Comparison of ENCODE assay signal across 12 cellular contexts in genomic region chr10:74081918-74082317, GRCh38.
DNase-seq lines count a peak whose midpoint lies in the region; ATAC-seq, FAIRE-seq and TF ChIP-seq lines count a peak whose summit lies in the region.
"Had no signal": no experiment of that assay in that cellular context is flagged by ENCODE, and none has a peak within 500 bp of the region (broad histone marks: within the 10 kb centered on the region; RNA-seq: fewer than 3 reads in every experiment).

No MANE protein-coding gene starts in this region.

- no peaks in the 10 kb centered on the region for H3K9me3 ChIP-seq in right cardiac atrium (ENCODE audit: control insufficient read depth, low read length)
- no peaks in the 10 kb centered on the region for H3K9me3 ChIP-seq in astrocyte (ENCODE audit: insufficient read depth, low read depth, low read length)
- no peaks in the 10 kb centered on the region for H3K9me3 ChIP-seq in mesenchymal stem cell (ENCODE audit: control insufficient read depth, low read length)
- H3K9me3 ChIP-seq in upper lobe of right lung, result no peaks in the 10 kb centered on the region
- H3K9me3 ChIP-seq: Caco-2, SJSA1 had no signal

- intact Hi-C loops in left ventricle myocardium superior (cut with micrococcal nuclease) (loop anchor here (10.0 kb wide), 1 partner anchor 197 kb away; no protein-coding TSS in a partner anchor), right cardiac atrium (cut with DNase I) (loop anchor here (2.0 to 10.0 kb wide), 3 partner anchors 85 to 197 kb away; partner anchors contain the start of gene VCL (in 2 of the 4)), upper lobe of right lung (cut with DNase I) (no loop called here)

- WGBS in right cardiac atrium, result 18% methylated on average over 1 of the region's 1 CpG
- WGBS in mesenchymal stem cell, result 84% methylated on average over 1 of the region's 1 CpG

- H3K14ac ChIP-seq in mesenchymal stem cell (ENCODE audit: low read length in 2 of 2), result no peak overlapping the region

- peaks cover 4% of the 10 kb centered on the region for H3K79me1 ChIP-seq in mesenchymal stem cell (replicated peaks; ENCODE audit: low read length, poor library complexity, severe bottlenecking)

- H4K20me1 ChIP-seq in astrocyte (ENCODE audit: insufficient read depth, low read length), result peaks cover 54% of the 10 kb centered on the region

- H3K4me1 Mint-ChIP-seq in astrocyte (ENCODE audit: low read depth, unreplicated experiment), result peaks cover 50% of the 10 kb centered on the region
- H3K4me1 Mint-ChIP-seq in type B pancreatic cell (ENCODE audit: unreplicated experiment), result peaks cover 21% of the 10 kb centered on the region

- no peak overlapping the region for H2BK12ac ChIP-seq in mesenchymal stem cell (ENCODE audit: low read length in 2 of 2)

- no peak overlapping the region for H4K8ac ChIP-seq in mesenchymal stem cell (ENCODE audit: low read length)

- no peak for FAIRE-seq in astrocyte (lab: Jason Lieb, UNC)

- no peak overlapping the region for H2BK15ac ChIP-seq in mesenchymal stem cell (ENCODE audit: low read depth, poor library complexity, severe bottlenecking)

- no peak overlapping the region for H2BK5ac ChIP-seq in mesenchymal stem cell (ENCODE audit: low read depth, low read length, poor library complexity, severe bottlenecking)

- H3K4me3 Mint-ChIP-seq in astrocyte (ENCODE audit: unreplicated experiment), result no peak overlapping the region
- no peak overlapping the region for H3K4me3 Mint-ChIP-seq in type B pancreatic cell

- H3K27ac ChIP-seq in right cardiac atrium (ENCODE audit: low read length), result no peak overlapping the region
- no peak overlapping the region for H3K27ac ChIP-seq in astrocyte (ENCODE audit: low read depth, low read length)
- H3K27ac ChIP-seq in mesenchymal stem cell (ENCODE audit: low read length, poor library complexity, severe bottlenecking), result no peak overlapping the region
- no peak overlapping the region for H3K27ac ChIP-seq in upper lobe of right lung
- H3K27ac ChIP-seq: RWPE1, SJSA1 had no signal

- peak overlapping the region; percentile 26 for H3K27ac Mint-ChIP-seq in astrocyte (ENCODE audit: unreplicated experiment)
- no peak overlapping the region for H3K27ac Mint-ChIP-seq in type B pancreatic cell

- H2AFZ ChIP-seq in astrocyte (ENCODE audit: low read depth, low read length) (no peak overlapping the region), mesenchymal stem cell (ENCODE audit: low read depth, low read length) (no peak overlapping the region)

- H2AK5ac ChIP-seq in mesenchymal stem cell (ENCODE audit: low read length, severe bottlenecking), result no peak overlapping the region

- no peak overlapping the region for H3K9ac ChIP-seq in astrocyte (ENCODE audit: low read length)
- peak overlapping the region; percentile 61 for H3K9ac ChIP-seq in mesenchymal stem cell (ENCODE audit: low read length)

- no peaks in the 10 kb centered on the region for H3K9me3 Mint-ChIP-seq in astrocyte (ENCODE audit: unreplicated experiment)
- H3K9me3 Mint-ChIP-seq in type B pancreatic cell, result no peaks in the 10 kb centered on the region

- no peak overlapping the region for H3K23ac ChIP-seq in mesenchymal stem cell (ENCODE audit: low read length in 2 of 2)

- TF ChIP-seq CTCF in astrocyte (IDR thresholded peaks at IDR 0.05; ENCODE audit: insufficient read depth, low read depth, low read length) (no peak), upper lobe of right lung (IDR thresholded peaks at IDR 0.05) (no peak), type B pancreatic cell (conservative IDR thresholded peaks at IDR 0.05) (no peak)

- H3K36me3 Mint-ChIP-seq in astrocyte (ENCODE audit: low read depth, unreplicated experiment) (peaks cover 10% of the 10 kb centered on the region), type B pancreatic cell (peaks cover 9% of the 10 kb centered on the region)

- H3K36me3 ChIP-seq in astrocyte (ENCODE audit: insufficient read depth, low read length) (peaks cover 38% of the 10 kb centered on the region), mesenchymal stem cell (ENCODE audit: control insufficient read depth in 1 of 2, insufficient read depth in 2 of 2, low read depth in 1 of 2, low read length in 2 of 2) (peaks cover 12 to 45% of the 10 kb centered on the region in 2 experiments), upper lobe of right lung (peaks cover 54% of the 10 kb centered on the region)

- no peak overlapping the region for H4K91ac ChIP-seq in mesenchymal stem cell (ENCODE audit: low read length)

- H2BK120ac ChIP-seq in mesenchymal stem cell (ENCODE audit: low read depth, low read length), result no peak overlapping the region

- ATAC-seq in left ventricle myocardium superior (peak; percentile 36), right cardiac atrium (no peak), upper lobe of right lung (peak; percentile 50), HG03565 (IDR thresholded peaks at IDR 0.05; ENCODE audit: unreplicated experiment) (no peak)

- no peak overlapping the region for H3K4me3 ChIP-seq in right cardiac atrium (ENCODE audit: low read length)
- no peak overlapping the region for H3K4me3 ChIP-seq in astrocyte (ENCODE audit: insufficient read depth, low read depth, low read length)
- no peak overlapping the region for H3K4me3 ChIP-seq in mesenchymal stem cell (ENCODE audit: insufficient read depth in 1 of 2, low read depth in 1 of 2, low read length in 2 of 2)
- no peak overlapping the region for H3K4me3 ChIP-seq in upper lobe of right lung
- H3K4me3 ChIP-seq: K562, SJSA1 had no signal

- H3K4me2 ChIP-seq in astrocyte (ENCODE audit: low read length), result no peak overlapping the region
- H3K4me2 ChIP-seq in mesenchymal stem cell (ENCODE audit: low read length, poor library complexity, severe bottlenecking), result no peak overlapping the region

- H3K27me3 Mint-ChIP-seq in astrocyte (ENCODE audit: low read depth, unreplicated experiment), result no peaks in the 10 kb centered on the region
- H3K27me3 Mint-ChIP-seq in type B pancreatic cell, result no peaks in the 10 kb centered on the region

- H3K4me1 ChIP-seq in right cardiac atrium (ENCODE audit: control insufficient read depth, insufficient read depth, low read length), result no peaks in the 10 kb centered on the region
- peaks cover 39% of the 10 kb centered on the region for H3K4me1 ChIP-seq in astrocyte (ENCODE audit: insufficient read depth, low read length)
- no peaks in the 10 kb centered on the region for H3K4me1 ChIP-seq in mesenchymal stem cell (ENCODE audit: control insufficient read depth, insufficient read depth, low read depth, low read length)
- peaks cover 18% of the 10 kb centered on the region for H3K4me1 ChIP-seq in upper lobe of right lung

- H3K27me3 ChIP-seq in right cardiac atrium (ENCODE audit: control insufficient read depth, insufficient read depth) (no peaks in the 10 kb centered on the region), astrocyte (ENCODE audit: insufficient read depth, low read length) (no peaks in the 10 kb centered on the region), mesenchymal stem cell (ENCODE audit: control insufficient read depth in 1 of 2, insufficient read depth in 1 of 2, low read length in 2 of 2) (no peaks in the 10 kb centered on the region), upper lobe of right lung (no peaks in the 10 kb centered on the region)
- H3K27me3 ChIP-seq: SJSA1 had no signal

- no peak overlapping the region for H3K18ac ChIP-seq in mesenchymal stem cell (ENCODE audit: low read depth in 1 of 2, low read length in 2 of 2)

- no peak overlapping the region for H3K4ac ChIP-seq in mesenchymal stem cell (ENCODE audit: low read depth in 1 of 2, low read length in 2 of 2)

- DNase-seq in left ventricle myocardium superior (no peak), right cardiac atrium (no peak), astrocyte (ENCODE audit: low read depth) (no peak), mesenchymal stem cell (no peak), upper lobe of right lung (no peak), type B pancreatic cell (ENCODE audit: extremely low spot score, unreplicated experiment) (no peak)
- DNase-seq in stimulated activated CD4-positive, alpha-beta T cell treated with anti-CD3 and anti-CD28 coated beads, Interleukin-1b, Interleukin-23, amount 100 ng/mL, for 48 hours, result no peak

- H3K79me2 ChIP-seq in astrocyte (ENCODE audit: insufficient read depth, low read length), result peaks cover 62% of the 10 kb centered on the region

Comparison
In these comparisons a context has a peak if more than half of its experiments do, and no peak if none do; other contexts are left out.
1. ATAC-seq: peak in left ventricle myocardium superior (single experiment) and upper lobe of right lung (single experiment); none in right cardiac atrium (0 of 2) and HG03565 (single experiment).